In the genomic region with DNA sequence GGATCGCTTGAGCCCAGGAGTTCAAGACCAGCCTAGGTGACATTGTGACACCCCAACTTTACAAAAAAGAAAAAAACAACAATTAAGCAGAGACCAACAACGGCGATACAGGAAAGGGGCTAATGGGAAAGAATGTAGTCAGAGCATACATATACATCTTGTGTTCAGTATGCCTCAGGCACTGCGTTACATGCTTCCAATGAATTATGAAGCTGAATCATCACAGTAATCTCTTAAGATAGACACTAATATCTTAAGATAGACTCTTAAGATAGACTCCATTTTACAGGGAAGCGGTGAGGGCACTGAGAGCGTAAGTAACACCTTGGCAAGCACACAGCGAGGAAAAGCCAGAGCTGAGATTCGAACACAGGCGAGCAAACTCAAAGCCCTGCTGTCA, we compare ENCODE assay signal across 22 cellular contexts. TPM values are rescaled to one million over a fixed set of nuclear protein-coding genes. Genes with fewer than 3 reads are reported as not detected.
DNase-seq lines count a peak whose midpoint lies in the region; ATAC-seq, FAIRE-seq and TF ChIP-seq lines count a peak whose summit lies in the region.
"Had no signal": no experiment of that assay in that cellular context is flagged by ENCODE, and none has a peak within 500 bp of the region (broad histone marks: within the 10 kb centered on the region; RNA-seq: fewer than 3 reads in every experiment).

No MANE protein-coding gene starts in this region.

- FAIRE-seq in astrocyte (lab: Jason Lieb, UNC): no peak

- no peak overlapping the region for H3K9ac ChIP-seq in mammary epithelial cell (ENCODE audit: insufficient read depth, low read length)
- peak overlapping the region; percentile 39 for H3K9ac ChIP-seq in astrocyte (ENCODE audit: low read length)

- H3K9me3 ChIP-seq in mammary epithelial cell (replicated peaks; ENCODE audit: insufficient read depth, low read length): no peaks in the 10 kb centered on the region
- no peaks in the 10 kb centered on the region for H3K9me3 ChIP-seq in astrocyte (ENCODE audit: insufficient read depth, low read depth, low read length)
- H3K9me3 ChIP-seq in vagina: no peaks in the 10 kb centered on the region
- H3K9me3 ChIP-seq in lower lobe of right lung: no peaks in the 10 kb centered on the region
- no peaks in the 10 kb centered on the region for H3K9me3 ChIP-seq in esophagus squamous epithelium
- H3K9me3 ChIP-seq: HAP-1, upper lobe of right lung had no signal

- dilution Hi-C loops in mammary epithelial cell (cut with HindIII; ENCODE audit: low sequenced_read_pairs): no loop called here

- peaks cover 23% of the 10 kb centered on the region for H3K36me3 ChIP-seq in mammary epithelial cell (ENCODE audit: insufficient read depth, low read length)
- H3K36me3 ChIP-seq in astrocyte (ENCODE audit: insufficient read depth, low read length): peaks cover 41% of the 10 kb centered on the region
- peaks cover 0 to 21% of the 10 kb centered on the region in 2 donors for H3K36me3 ChIP-seq in vagina
- peaks cover 73% of the 10 kb centered on the region for H3K36me3 ChIP-seq in lower lobe of right lung
- H3K36me3 ChIP-seq in esophagus squamous epithelium: peaks cover 0 to 74% (median 11%) of the 10 kb centered on the region in 3 donors

- TF ChIP-seq POLR2A in vagina (IDR thresholded peaks at IDR 0.05): no peak
- no peak for TF ChIP-seq POLR2A in esophagus squamous epithelium (IDR thresholded peaks at IDR 0.05)

- peaks cover 6% of the 10 kb centered on the region for H3K4me1 ChIP-seq in mammary epithelial cell (ENCODE audit: insufficient read depth, low read length)
- H3K4me1 ChIP-seq in astrocyte (ENCODE audit: insufficient read depth, low read length): peaks cover 11% of the 10 kb centered on the region
- peaks cover 6% of the 10 kb centered on the region for H3K4me1 ChIP-seq in vagina
- H3K4me1 ChIP-seq in lower lobe of right lung: no peaks in the 10 kb centered on the region
- H3K4me1 ChIP-seq in esophagus squamous epithelium: peaks cover 0 to 34% (median 12%) of the 10 kb centered on the region in 3 donors
- H3K4me1 ChIP-seq: upper lobe of right lung had no signal

- no peaks in the 10 kb centered on the region for H3K27me3 Mint-ChIP-seq in MCF 10A (ENCODE audit: insufficient read depth, unreplicated experiment)
- no peaks in the 10 kb centered on the region for H3K27me3 Mint-ChIP-seq in astrocyte (ENCODE audit: low read depth, unreplicated experiment)
- H3K27me3 Mint-ChIP-seq in activated CD4-positive, alpha-beta memory T cell treated with anti-CD3 and anti-CD28 coated beads for 36 hours: no peaks in the 10 kb centered on the region

- in situ Hi-C loops in mammary epithelial cell (cut with MboI; ENCODE audit: low sequenced_read_pairs in 2 of 2): no loop called here

- no peaks in the 10 kb centered on the region for H3K9me3 Mint-ChIP-seq in MCF 10A (ENCODE audit: unreplicated experiment)
- H3K9me3 Mint-ChIP-seq in astrocyte (ENCODE audit: unreplicated experiment): no peaks in the 10 kb centered on the region
- no peaks in the 10 kb centered on the region for H3K9me3 Mint-ChIP-seq in activated CD4-positive, alpha-beta memory T cell treated with anti-CD3 and anti-CD28 coated beads for 36 hours
- H3K9me3 Mint-ChIP-seq: endodermal cell; natural killer cell treated with Interleukin-12 subunit alpha and Interleukin-12 subunit beta and Interleukin-15 and Interleukin-18, amount 100 ng/mL, for 72 hours had no signal

- intact Hi-C loops in MCF 10A (cut with micrococcal nuclease): no loop called here
- intact Hi-C loops in mammary epithelial cell (cut with micrococcal nuclease): no loop called here
- intact Hi-C loops in vagina (cut with DNase I): no loop called here
- intact Hi-C loops in activated CD4-positive, alpha-beta memory T cell treated with anti-CD3 and anti-CD28 coated beads for 36 hours (cut with micrococcal nuclease): no loop called here
- intact Hi-C loops in lower lobe of right lung (cut with DNase I): no loop called here
- intact Hi-C loops in esophagus squamous epithelium (cut with DNase I): no loop called here

- POLR2A ChIA-PET in MCF 10A (lab: Yijun Ruan, JAX): interaction anchor here (0.6 to 1.3 kb wide), 2 partner anchors 26 to 34 kb away, joined by 3 read pairs; no protein-coding TSS in a partner anchor
- POLR2A ChIA-PET in activated CD4-positive, alpha-beta memory T cell treated with anti-CD3 and anti-CD28 coated beads for 36 hours (lab: Charles Lee): no interaction called here

- CTCF ChIA-PET in MCF 10A (lab: Yijun Ruan, JAX) (interaction anchor here (0.6 to 1.0 kb wide), 3 partner anchors 16 to 499 kb away, joined by 3 read pairs; no protein-coding TSS in a partner anchor), mammary epithelial cell (lab: Charles Lee; ENCODE audit: low non-redundant PET) (no interaction called here)
- CTCF ChIA-PET in activated CD4-positive, alpha-beta memory T cell treated with anti-CD3 and anti-CD28 coated beads for 36 hours (lab: Charles Lee): no interaction called here

- BruUV-seq in MCF 10A (replicated peaks; lab: Mats Ljungman, UMichigan) (no TSS peak), mammary epithelial cell (replicated peaks; lab: Mats Ljungman, UMichigan) (no TSS peak)

- DNase-seq in MCF 10A (ENCODE audit: unreplicated experiment) (no peak), mammary epithelial cell (no peak), astrocyte (ENCODE audit: low read depth) (peak; percentile 24), iris pigment epithelial cell (ENCODE audit: low read depth) (peak; percentile 61), vagina (ENCODE audit: extremely low spot score in 2 of 2) (no peak), lower lobe of right lung (no peak), esophagus squamous epithelium (lab: John Stamatoyannopoulos, UW) (no peak)
- DNase-seq in activated CD4-positive, alpha-beta memory T cell treated with anti-CD3 and anti-CD28 coated beads for 36 hours: no peak
- DNase-seq: activated CD4-positive, alpha-beta T cell treated with anti-CD3 and anti-CD28 coated beads for 1 hour; activated effector memory CD4-positive, alpha-beta T cell treated with anti-CD3 and anti-CD28 coated beads, Interleukin-2, amount 50 U/mL, for 16 hours; C1 segment of cervical spinal cord; DMS153; endodermal cell; MM.1S; NCI-H1694 treated with DMSO at 0.1 percent for 48 hours; NK-92 treated with Interleukin-12 subunit alpha and Interleukin-12 subunit beta, amount 100 ng/mL, for 24 hours; stimulated activated naive CD4-positive, alpha-beta T cell treated with Interleukin-2 at 50 U/mL for 16 hours; upper lobe of right lung had no signal

- H3K27me3 ChIP-seq in mammary epithelial cell (ENCODE audit: insufficient read depth, low read length) (no peaks in the 10 kb centered on the region), astrocyte (ENCODE audit: insufficient read depth, low read length) (no peaks in the 10 kb centered on the region), vagina (no peaks in the 10 kb centered on the region), lower lobe of right lung (ENCODE audit: low read depth) (no peaks in the 10 kb centered on the region), esophagus squamous epithelium (no peaks in the 10 kb centered on the region)
- H3K27me3 ChIP-seq: upper lobe of right lung had no signal

- H3K4me2 ChIP-seq in mammary epithelial cell (ENCODE audit: insufficient read depth, low read depth, low read length) (no peak overlapping the region), astrocyte (ENCODE audit: low read length) (peak overlapping the region; percentile 49)

- H3K4me3 Mint-ChIP-seq in MCF 10A (ENCODE audit: unreplicated experiment) (no peak overlapping the region), astrocyte (ENCODE audit: unreplicated experiment) (no peak overlapping the region)
- H3K4me3 Mint-ChIP-seq in activated CD4-positive, alpha-beta memory T cell treated with anti-CD3 and anti-CD28 coated beads for 36 hours: no peak overlapping the region
- H3K4me3 Mint-ChIP-seq: endodermal cell; natural killer cell treated with Interleukin-12 subunit alpha and Interleukin-12 subunit beta and Interleukin-15 and Interleukin-18, amount 100 ng/mL, for 72 hours had no signal

- TF ChIP-seq CTCF in MCF 10A (IDR thresholded peaks at IDR 0.05; ENCODE audit: unreplicated experiment) (no peak), mammary epithelial cell (conservative IDR thresholded peaks at IDR 0.05 in 1 of 2, IDR thresholded peaks at IDR 0.05 in 1 of 2; ENCODE audit: extremely low read depth in 1 of 2, insufficient read depth in 1 of 2, low read depth in 1 of 2, low read length in 2 of 2) (no peak), astrocyte (IDR thresholded peaks at IDR 0.05; ENCODE audit: insufficient read depth, low read depth, low read length) (no peak), vagina (IDR thresholded peaks at IDR 0.05) (no peak), lower lobe of right lung (IDR thresholded peaks at IDR 0.05) (no peak), esophagus squamous epithelium (IDR thresholded peaks at IDR 0.05) (no peak)

- H3K79me2 ChIP-seq in mammary epithelial cell (ENCODE audit: insufficient read depth, low read length) (peaks cover under 1% of the 10 kb centered on the region), astrocyte (ENCODE audit: insufficient read depth, low read length) (no peaks in the 10 kb centered on the region)

- H2AFZ ChIP-seq in mammary epithelial cell (ENCODE audit: low read depth, low read length) (no peak overlapping the region), astrocyte (ENCODE audit: low read depth, low read length) (no peak overlapping the region)

- H3K4me3 ChIP-seq in mammary epithelial cell (replicated peaks in 1 of 3; ENCODE audit: insufficient read depth in 1 of 3, low read depth in 2 of 3, low read length in 3 of 3) (no peak overlapping the region), astrocyte (ENCODE audit: insufficient read depth, low read depth, low read length) (no peak overlapping the region), vagina (no peak overlapping the region), lower lobe of right lung (no peak overlapping the region), esophagus squamous epithelium (no peak overlapping the region)
- H3K4me3 ChIP-seq: HAP-1, upper lobe of right lung had no signal

- H3K4me1 Mint-ChIP-seq in MCF 10A (ENCODE audit: insufficient read depth, unreplicated experiment) (peaks cover 5% of the 10 kb centered on the region), astrocyte (ENCODE audit: low read depth, unreplicated experiment) (peaks cover 10% of the 10 kb centered on the region)
- no peaks in the 10 kb centered on the region for H3K4me1 Mint-ChIP-seq in activated CD4-positive, alpha-beta memory T cell treated with anti-CD3 and anti-CD28 coated beads for 36 hours (ENCODE audit: low read depth)
- H3K4me1 Mint-ChIP-seq: endodermal cell had no signal

- no peak for ATAC-seq in lower lobe of right lung
- ATAC-seq: natural killer cell treated with Interleukin-12 subunit alpha and Interleukin-12 subunit beta and Interleukin-15 and Interleukin-18, amount 100 ng/mL, for 72 hours; upper lobe of right lung had no signal

- H3K36me3 Mint-ChIP-seq in MCF 10A (ENCODE audit: insufficient read depth, unreplicated experiment) (peaks cover 81% of the 10 kb centered on the region), astrocyte (ENCODE audit: low read depth, unreplicated experiment) (peaks cover 26% of the 10 kb centered on the region)
- no peaks in the 10 kb centered on the region for H3K36me3 Mint-ChIP-seq in activated CD4-positive, alpha-beta memory T cell treated with anti-CD3 and anti-CD28 coated beads for 36 hours
- H3K36me3 Mint-ChIP-seq: natural killer cell treated with Interleukin-12 subunit alpha and Interleukin-12 subunit beta and Interleukin-15 and Interleukin-18, amount 100 ng/mL, for 72 hours had no signal

- H4K20me1 ChIP-seq in mammary epithelial cell (ENCODE audit: insufficient read depth, low read length) (no peaks in the 10 kb centered on the region), astrocyte (ENCODE audit: insufficient read depth, low read length) (no peaks in the 10 kb centered on the region)

- no peak overlapping the region for H3K27ac ChIP-seq in mammary epithelial cell (ENCODE audit: insufficient read depth, low read depth, low read length)
- H3K27ac ChIP-seq in astrocyte (ENCODE audit: low read depth, low read length): peak overlapping the region; percentile 60
- H3K27ac ChIP-seq in vagina: peak overlapping the region; percentile 56
- no peak overlapping the region for H3K27ac ChIP-seq in lower lobe of right lung
- H3K27ac ChIP-seq in esophagus squamous epithelium: peak overlapping the region in 2 of 4 donors; percentile 41 to 48
- H3K27ac ChIP-seq: 22Rv1, upper lobe of right lung had no signal

- WGBS in mammary epithelial cell (ENCODE audit: low coverage, missing lambda C conversion rate): 95% methylated on average over 9 of the region's 9 CpGs
- 62 to 90% methylated on average over 8 to 9 of the region's 9 CpGs for WGBS in esophagus squamous epithelium, 2 donors

- peak overlapping the region; percentile 65 for H3K27ac Mint-ChIP-seq in MCF 10A (ENCODE audit: low read depth, unreplicated experiment)
- H3K27ac Mint-ChIP-seq in astrocyte (ENCODE audit: unreplicated experiment): peak overlapping the region; percentile 82
- H3K27ac Mint-ChIP-seq in activated CD4-positive, alpha-beta memory T cell treated with anti-CD3 and anti-CD28 coated beads for 36 hours: no peak overlapping the region
- H3K27ac Mint-ChIP-seq: endodermal cell; natural killer cell treated with Interleukin-12 subunit alpha and Interleukin-12 subunit beta and Interleukin-15 and Interleukin-18, amount 100 ng/mL, for 72 hours had no signal

RNA-seq across cellular contexts. Expression of a gene that starts 6.1 kb away (rescaled TPM):
- not detected in 2 replicates for total RNA-seq in MCF 10A (2022)
- not detected for total RNA-seq in mammary epithelial cell
- polyA plus RNA-seq in mammary epithelial cell: not detected
- not detected for polyA minus RNA-seq in mammary epithelial cell
- total RNA-seq in astrocyte: not detected in 2 replicates
- not detected for total RNA-seq in vagina
- total RNA-seq in activated CD4-positive, alpha-beta memory T cell treated with anti-CD3 and anti-CD28 coated beads for 36 hours: not detected
- not detected for total RNA-seq in lower lobe of right lung
- total RNA-seq in esophagus squamous epithelium: not detected
- total RNA-seq: endodermal cell; natural killer cell treated with Interleukin-12 subunit alpha and Interleukin-12 subunit beta and Interleukin-15 and Interleukin-18, amount 100 ng/mL, for 72 hours; pulmonary artery endothelial cell; upper lobe of right lung had no signal

Comparison
In these comparisons a context has a peak if more than half of its experiments do, and no peak if none do; other contexts are left out.
1. DNase-seq: peak in astrocyte (single experiment) and iris pigment epithelial cell (single experiment); none in MCF 10A (single experiment), mammary epithelial cell (single experiment), vagina (0 of 2), activated CD4-positive, alpha-beta memory T cell treated with anti-CD3 and anti-CD28 coated beads for 36 hours (single experiment), lower lobe of right lung (single experiment) and esophagus squamous epithelium (single experiment).
2. H3K27ac ChIP-seq: peak in astrocyte (single experiment) and vagina (single experiment); none in mammary epithelial cell (single experiment) and lower lobe of right lung (single experiment).